23 cellular contexts compared by ENCODE assay signal in the genomic region with DNA sequence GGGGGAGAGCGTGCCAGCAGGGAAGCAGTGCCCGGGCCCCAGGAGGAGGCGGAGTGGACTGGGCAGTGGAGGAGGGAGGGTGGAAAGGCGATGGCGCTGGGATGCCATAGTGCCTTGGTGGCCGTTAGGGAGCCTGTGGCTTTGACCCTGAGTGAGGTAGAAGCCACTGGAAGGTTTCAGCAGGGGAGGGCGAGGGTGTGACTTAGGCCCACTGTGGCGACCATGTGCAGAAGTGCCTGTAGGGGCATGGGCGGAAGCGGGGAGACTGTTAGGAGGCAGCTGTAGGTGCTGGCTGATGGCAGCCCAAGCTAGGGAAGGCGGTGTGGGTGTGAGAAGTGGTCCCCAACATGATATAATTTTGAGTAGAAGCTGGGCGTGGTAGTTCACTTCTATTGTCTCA. TPM values are rescaled to one million over a fixed set of nuclear protein-coding genes. Genes with fewer than 3 reads are reported as not detected.
A peak's percentile ranks its signal among the peaks of the same experiment; 100 is the strongest.
DNase-seq lines count a peak whose midpoint lies in the region; ATAC-seq, FAIRE-seq and TF ChIP-seq lines count a peak whose summit lies in the region.
"Had no signal": no experiment of that assay in that cellular context is flagged by ENCODE, and none has a peak within 500 bp of the region (broad histone marks: within the 10 kb centered on the region; RNA-seq: fewer than 3 reads in every experiment).

No MANE protein-coding gene starts in this region.

- H3K4me1 Mint-ChIP-seq in T-helper 2 cell treated with Interferon-gamma antibody and Interleukin-4, amounts not matched to agents 5 μg/mL and 100 μg/mL, for 36 hours (ENCODE audit: low read depth) = no peaks in the 10 kb centered on the region
- H3K4me1 Mint-ChIP-seq: CD4-positive, alpha-beta memory T cell; CD4-positive, CD25-positive, alpha-beta regulatory T cell; CD8-positive, alpha-beta memory T cell had no signal

- POLR2A ChIA-PET in H1 (lab: Charles Lee; ENCODE audit: partially characterized antibody) (interaction anchor here (1.5 kb wide), 1 partner anchor 9 kb away, joined by 4 read pairs; no protein-coding TSS in a partner anchor), SK-N-SH (lab: Yijun Ruan, JAX) (no interaction called here)

- H3K4me3 ChIP-seq in H1 (ENCODE audit: extremely low read depth in 1 of 4, insufficient read depth in 2 of 4, low read depth in 3 of 4, low read length in 4 of 4) (no peak overlapping the region), osteoblast (ENCODE audit: insufficient read depth, low read length) (no peak overlapping the region), spleen (no peak overlapping the region), SK-N-SH (ENCODE audit: low read depth in 2 of 2, low read length in 1 of 2) (no peak overlapping the region)
- H3K4me3 ChIP-seq: A549, BLaER1 had no signal

- H3K4ac ChIP-seq in H1 (replicated peaks; ENCODE audit: insufficient read length, low read depth, low read length) = no peak overlapping the region

- TF ChIP-seq CTCF in H1 (IDR thresholded peaks at IDR 0.05; ENCODE audit: control extremely low read depth in 1 of 3, insufficient read depth in 1 of 3, low read depth in 1 of 3, low read length in 3 of 3) = no peak
- TF ChIP-seq CTCF in osteoblast (IDR thresholded peaks at IDR 0.05; ENCODE audit: extremely low read depth, low read depth, low read length) = no peak
- TF ChIP-seq CTCF in spleen (IDR thresholded peaks at IDR 0.05 in 8 of 11, conservative IDR thresholded peaks at IDR 0.05 in 3 of 11) = no peak
- no peak for TF ChIP-seq CTCF in SK-N-SH (IDR thresholded peaks at IDR 0.05)

- H3K4me2 ChIP-seq in H1 (ENCODE audit: insufficient read depth in 1 of 2, low read depth in 2 of 2, low read length in 2 of 2) = no peak overlapping the region
- no peak overlapping the region for H3K4me2 ChIP-seq in osteoblast (ENCODE audit: insufficient read depth, low read length)
- no peak overlapping the region for H3K4me2 ChIP-seq in SK-N-SH
- H3K4me2 ChIP-seq: A549, BLaER1 had no signal

- no peak overlapping the region for H3K4me3 Mint-ChIP-seq in T-helper 2 cell treated with Interferon-gamma antibody and Interleukin-4, amounts not matched to agents 5 μg/mL and 100 μg/mL, for 36 hours
- H3K4me3 Mint-ChIP-seq: CD14-positive monocyte; CD4-positive, alpha-beta memory T cell; CD4-positive, CD25-positive, alpha-beta regulatory T cell; CD8-positive, alpha-beta memory T cell had no signal

- CTCF ChIA-PET in H1 (lab: Charles Lee; ENCODE audit: partially characterized antibody) (interaction anchor here (0.9 to 17.1 kb wide), 8 partner anchors 9 to 243 kb away, joined by 3 to 244 read pairs (median 6); no protein-coding TSS in a partner anchor), SK-N-SH (lab: Yijun Ruan, JAX) (no interaction called here)

- TF ChIP-seq RAD21 in H1 (IDR thresholded peaks at IDR 0.05 in 1 of 2, conservative IDR thresholded peaks at IDR 0.05 in 1 of 2; ENCODE audit: low read depth in 2 of 2, low read length in 2 of 2) = no peak
- TF ChIP-seq RAD21 in SK-N-SH (IDR thresholded peaks at IDR 0.05; ENCODE audit: low read length) = no peak

- H3K9me3 ChIP-seq in H1 (ENCODE audit: insufficient read depth in 2 of 2, low read depth in 1 of 2, low read length in 1 of 2) = no peaks in the 10 kb centered on the region
- H3K9me3 ChIP-seq in osteoblast (ENCODE audit: low read depth, low read length) = no peaks in the 10 kb centered on the region
- no peaks in the 10 kb centered on the region for H3K9me3 ChIP-seq in spleen
- no peaks in the 10 kb centered on the region for H3K9me3 ChIP-seq in SK-N-SH
- H3K9me3 ChIP-seq: A549, BE2C, BLaER1 had no signal

- TF ChIP-seq EP300 in H1 (IDR thresholded peaks at IDR 0.05; ENCODE audit: borderline replicate concordance in 1 of 2, low read depth in 2 of 2, low read length in 2 of 2) (no peak), SK-N-SH (IDR thresholded peaks at IDR 0.05; ENCODE audit: borderline replicate concordance in 1 of 2, low read depth in 1 of 2, low read length in 1 of 2) (no peak)

- H3K36me3 Mint-ChIP-seq in T-helper 2 cell treated with Interferon-gamma antibody and Interleukin-4, amounts not matched to agents 5 μg/mL and 100 μg/mL, for 36 hours (ENCODE audit: low read depth) = no peaks in the 10 kb centered on the region
- H3K36me3 Mint-ChIP-seq: CD14-positive monocyte; CD4-positive, alpha-beta memory T cell; CD4-positive, CD25-positive, alpha-beta regulatory T cell; CD8-positive, alpha-beta memory T cell had no signal

- no peak overlapping the region for H2BK120ac ChIP-seq in H1 (replicated peaks; ENCODE audit: low read depth, low read length)

- H3K23me2 ChIP-seq in H1 (ENCODE audit: low read depth, low read length) = 0 out of 2 replicates have a peak, but pooled peaks cover 1% of the 10 kb centered on the region

- 91% methylated on average over 12 of the region's 12 CpGs; no CpG with 5 or more reads in 1 of the 2 experiments for WGBS in H1 (ENCODE audit: extremely low coverage in 1 of 2, insufficient coverage in 1 of 2, insufficient read length in 1 of 2, insufficient replicate concordance in 2 of 2, low coverage in 1 of 2, low lambda C conversion rate in 2 of 2, missing lambda C conversion rate in 1 of 2), 2 experiments
- 80 to 89% (median 85%) methylated on average over 12 of the region's 12 CpGs for WGBS in spleen, 5 donors
- WGBS in SK-N-SH (ENCODE audit: low lambda C conversion rate) = 77% methylated on average over 12 of the region's 12 CpGs

- peaks cover 0 to 17% (median 10%) of the 10 kb centered on the region in 4 experiments; a peak in 6 of 7 replicates for H3K4me1 ChIP-seq in H1 (replicated peaks in 1 of 4; ENCODE audit: control insufficient read depth in 3 of 4, insufficient read depth in 4 of 4, low read length in 3 of 4)
- H3K4me1 ChIP-seq in osteoblast (ENCODE audit: insufficient read depth, low read length) = no peaks in the 10 kb centered on the region
- H3K4me1 ChIP-seq in spleen = peaks cover 0 to 7% (median 1%) of the 10 kb centered on the region in 6 donors
- H3K4me1 ChIP-seq in SK-N-SH (ENCODE audit: control insufficient read depth in 1 of 2, insufficient read depth in 2 of 2, low read depth in 1 of 2, low read length in 1 of 2) = peaks cover 0 to 6% of the 10 kb centered on the region in 2 experiments; a peak in 1 of 4 replicates
- H3K4me1 ChIP-seq: A549 had no signal

- H2AFZ ChIP-seq in H1 (ENCODE audit: low read length) (no peak overlapping the region), osteoblast (ENCODE audit: low read length) (no peak overlapping the region), SK-N-SH (ENCODE audit: low read depth) (no peak overlapping the region)

- FAIRE-seq in H1 (lab: Jason Lieb, UNC) = no peak
- FAIRE-seq: A549, G401.6, GM12891, GM19239 had no signal

- no peak overlapping the region for H2BK5ac ChIP-seq in H1 (ENCODE audit: low read depth, low read length)

- H3K18ac ChIP-seq in H1 (ENCODE audit: extremely low read depth, low read length) = no peak overlapping the region

- no peak overlapping the region for H3K56ac ChIP-seq in H1 (replicated peaks; ENCODE audit: insufficient read length, low read depth, low read length)

- H4K20me1 ChIP-seq in H1 (replicated peaks in 1 of 2; ENCODE audit: control insufficient read depth in 1 of 2, insufficient read depth in 2 of 2, low read length in 2 of 2) = no peaks in the 10 kb centered on the region
- no peaks in the 10 kb centered on the region for H4K20me1 ChIP-seq in osteoblast (ENCODE audit: insufficient read depth, low read length)
- H4K20me1 ChIP-seq in SK-N-SH (ENCODE audit: insufficient read depth) = no peaks in the 10 kb centered on the region

- no peak overlapping the region; the same call in 1 of the 2 replicates for H4K8ac ChIP-seq in H1 (ENCODE audit: extremely low read depth, insufficient read depth, low read length)

- no peak overlapping the region for H3K23ac ChIP-seq in H1 (ENCODE audit: insufficient read length)

- H4K91ac ChIP-seq in H1 (replicated peaks; ENCODE audit: insufficient read length, low read length) = no peak overlapping the region

- H3K27me3 ChIP-seq in H1 (replicated peaks in 1 of 4; ENCODE audit: control insufficient read depth in 3 of 4, extremely low read depth in 1 of 4, insufficient read depth in 3 of 4, low read length in 3 of 4) = no peaks in the 10 kb centered on the region; a peak in 1 of 7 replicates
- H3K27me3 ChIP-seq in osteoblast (ENCODE audit: insufficient read depth, low read length) = peaks cover 52% of the 10 kb centered on the region
- H3K27me3 ChIP-seq in spleen (replicated peaks in 1 of 7) = peaks cover 0 to 94% (median 27%) of the 10 kb centered on the region in 7 donors
- no peaks in the 10 kb centered on the region for H3K27me3 ChIP-seq in SK-N-SH (ENCODE audit: insufficient read depth)
- H3K27me3 ChIP-seq: BE2C, BLaER1 had no signal

- H3K9me3 Mint-ChIP-seq in T-helper 2 cell treated with Interferon-gamma antibody and Interleukin-4, amounts not matched to agents 5 μg/mL and 100 μg/mL, for 36 hours = no peaks in the 10 kb centered on the region
- H3K9me3 Mint-ChIP-seq: CD4-positive, alpha-beta memory T cell; CD8-positive, alpha-beta memory T cell had no signal

- H3F3A ChIP-seq in SK-N-SH (replicated peaks; ENCODE audit: insufficient read depth) = no peaks in the 10 kb centered on the region

- H3K36me3 ChIP-seq in H1 (ENCODE audit: control insufficient read depth in 2 of 4, insufficient read depth in 4 of 4, low read length in 3 of 4) = no peaks in the 10 kb centered on the region
- H3K36me3 ChIP-seq in osteoblast (ENCODE audit: insufficient read depth, low read length) = no peaks in the 10 kb centered on the region
- H3K36me3 ChIP-seq in spleen = no peaks in the 10 kb centered on the region
- H3K36me3 ChIP-seq in SK-N-SH (replicated peaks in 1 of 2; ENCODE audit: control insufficient read depth in 1 of 2, insufficient read depth in 2 of 2, low read length in 1 of 2) = no peaks in the 10 kb centered on the region
- H3K36me3 ChIP-seq: BE2C, BLaER1 had no signal

- H3K79me2 ChIP-seq in H1 (ENCODE audit: control insufficient read depth in 1 of 2, insufficient read depth in 2 of 2, low read length in 2 of 2) (no peaks in the 10 kb centered on the region), osteoblast (ENCODE audit: insufficient read depth, low read length) (no peaks in the 10 kb centered on the region), SK-N-SH (ENCODE audit: insufficient read depth) (no peaks in the 10 kb centered on the region)

- ATAC-seq in Right ventricle myocardium superior (ENCODE audit: poor library complexity) (no peak), HG03039 (IDR thresholded peaks at IDR 0.05; ENCODE audit: unreplicated experiment) (no peak)
- ATAC-seq: A549 had no signal

- intact Hi-C loops in cardiac septum (cut with DNase I) = loop anchor here (2.0 kb wide), 1 partner anchor 157 kb away; no protein-coding TSS in a partner anchor
- intact Hi-C loops in Right ventricle myocardium superior (cut with DNase I) = no loop called here
- intact Hi-C loops in spleen (cut with DNase I; ENCODE audit: low total_unique reads) = loop anchor here (10.0 kb wide), 2 partner anchors 157 to 217 kb away; no protein-coding TSS in a partner anchor

- no peak overlapping the region for H2BK12ac ChIP-seq in H1 (ENCODE audit: low read depth, low read length)

- H2BK20ac ChIP-seq in H1 (ENCODE audit: low read length) = no peak overlapping the region

- H4K5ac ChIP-seq in H1 (ENCODE audit: insufficient read length, low read depth, low read length) = no peak overlapping the region

- no peak overlapping the region for H2AK5ac ChIP-seq in H1 (ENCODE audit: low read depth, low read length)

- no peaks in the 10 kb centered on the region for H3K27me3 Mint-ChIP-seq in T-helper 2 cell treated with Interferon-gamma antibody and Interleukin-4, amounts not matched to agents 5 μg/mL and 100 μg/mL, for 36 hours (ENCODE audit: low read depth)

- TF ChIP-seq POLR2A in H1 (IDR thresholded peaks at IDR 0.05; ENCODE audit: control extremely low read depth in 1 of 2, low read depth in 2 of 2, low read length in 2 of 2) (no peak), spleen (IDR thresholded peaks at IDR 0.05) (no peak)

- no peaks in the 10 kb centered on the region for H3K9me2 ChIP-seq in SK-N-SH

- no peaks in the 10 kb centered on the region for H3K79me1 ChIP-seq in H1 (ENCODE audit: low read depth, low read length)

- no peak overlapping the region for H2BK15ac ChIP-seq in H1 (ENCODE audit: low read length)

- DNase-seq in cardiac septum (ENCODE audit: low spot score) = peak; percentile 43
- no peak for DNase-seq in Right ventricle myocardium superior
- no peak for DNase-seq in H1 (ENCODE audit: low read depth in 1 of 2, low spot score in 2 of 2)
- peak; percentile 43 for DNase-seq in osteoblast (ENCODE audit: insufficient read length, low spot score, missing footprints)
- peak; percentile 58 for DNase-seq in spleen
- DNase-seq in SK-N-SH = no peak
- DNase-seq in T-helper 2 cell treated with Interferon-gamma antibody and Interleukin-4, amounts not matched to agents 5 μg/mL and 100 μg/mL, for 36 hours (ENCODE audit: low spot score) = no peak
- DNase-seq: BE2C; C1 segment of cervical spinal cord; CD4-positive, alpha-beta memory T cell; CD4-positive, CD25-positive, alpha-beta regulatory T cell; CD8-positive, alpha-beta memory T cell; COR-L47; DMS79 treated with DMSO at 0.1 percent for 48 hours; GF-D8 had no signal

- H3K9ac ChIP-seq in H1 (replicated peaks in 1 of 4; ENCODE audit: extremely low read depth in 1 of 4, low read depth in 3 of 4, low read length in 3 of 4) = no peak overlapping the region
- no peak overlapping the region for H3K9ac ChIP-seq in SK-N-SH
- H3K9ac ChIP-seq: BLaER1 had no signal

- H3K27ac Mint-ChIP-seq in T-helper 2 cell treated with Interferon-gamma antibody and Interleukin-4, amounts not matched to agents 5 μg/mL and 100 μg/mL, for 36 hours = no peak overlapping the region

- H3K14ac ChIP-seq in H1 (ENCODE audit: insufficient read length) = no peak overlapping the region

- H3K27ac ChIP-seq in H1 (ENCODE audit: low read depth, low read length) = no peak overlapping the region
- H3K27ac ChIP-seq in osteoblast (ENCODE audit: low read depth, low read length) = no peak overlapping the region
- H3K27ac ChIP-seq in spleen = no peak overlapping the region
- H3K27ac ChIP-seq in SK-N-SH (ENCODE audit: low read depth in 2 of 2, low read length in 1 of 2) = no peak overlapping the region
- H3K27ac ChIP-seq: 22Rv1, A549, BLaER1 had no signal

RNA-seq across cellular contexts. Expression of a gene that starts 28.2 kb away (rescaled TPM):
- total RNA-seq in cardiac septum (0.03 TPM), Right ventricle myocardium superior (not detected), osteoblast (not detected in 2 replicates), spleen (1 to 10 TPM in 1 of 7 donors, under 1 TPM in 1, not detected in 5; 0.68 to 2.0 TPM)
- 4.9 and 5.7 TPM in 2 replicates for total RNA-seq in H1 (2021; fragmentation: NEBNext Ultra II Directional; extraction: Animal tissue kit (Norgen Biotek cat#: 25700))
- polyA plus RNA-seq in H1 (2011; rRNA removed) (0.80 and 0.85 TPM in 2 replicates), spleen (under 1 TPM; 0.02 to 0.03 (median 0.02) TPM), SK-N-SH (2012; rRNA removed) (not detected in 2 replicates)
- 1.6 TPM for polyA plus RNA-seq in H1 (2011; cell fraction: cytosol; rRNA removed)
- polyA plus RNA-seq in H1 (2011; cell fraction: nucleus; rRNA removed) = 3.3 TPM
- 1.7 to 3.9 TPM (median 2.8 TPM) in 4 replicates for polyA plus RNA-seq in H1 (2012, experiment 1 of 2)
- 1.1 TPM for polyA plus RNA-seq in H1 (2012, experiment 2 of 2)
- 1.1 TPM for polyA plus RNA-seq in H1 (2013, experiment 1 of 2)
- polyA plus RNA-seq in H1 (2013, experiment 2 of 2) = 0.96 TPM
- polyA minus RNA-seq in H1 (2011; rRNA and poly(A)+ RNA removed) = 2.1 and 3.0 TPM in 2 replicates
- 2.3 TPM for polyA minus RNA-seq in H1 (2011; cell fraction: cytosol; rRNA and poly(A)+ RNA removed)
- 3.0 TPM for polyA minus RNA-seq in H1 (2011; cell fraction: nucleus; rRNA and poly(A)+ RNA removed)
- polyA plus RNA-seq in SK-N-SH (2012; cell fraction: cytosol; rRNA removed) = not detected in 2 replicates
- polyA plus RNA-seq in SK-N-SH (2012; cell fraction: nucleus; rRNA removed) = 0.01 and 0.05 TPM in 2 replicates
- total RNA-seq: CD4-positive, alpha-beta memory T cell; CD4-positive, CD25-positive, alpha-beta regulatory T cell; CD8-positive, alpha-beta memory T cell had no signal
- polyA plus RNA-seq: CD14-positive monocyte had no signal

Comparison
In these comparisons a context has a peak if more than half of its experiments do, and no peak if none do; other contexts are left out.
1. DNase-seq: peak in cardiac septum (single experiment), osteoblast (single experiment) and spleen (single experiment); none in Right ventricle myocardium superior (single experiment), H1 (0 of 2), SK-N-SH (single experiment) and T-helper 2 cell treated with Interferon-gamma antibody and Interleukin-4, amounts not matched to agents 5 μg/mL and 100 μg/mL, for 36 hours (single experiment).